18 cellular contexts compared by ENCODE assay signal in genomic region chrX:153906126-153906917, GRCh38.
DNase-seq lines count a peak whose midpoint lies in the region; ATAC-seq lines count a peak whose summit lies in the region.
"Had no signal": no experiment of that assay in that cellular context is flagged by ENCODE, and none has a peak within 500 bp of the region (broad histone marks: within the 10 kb centered on the region; RNA-seq: fewer than 3 reads in every experiment).

No MANE protein-coding gene starts in this region.

- ATAC-seq in central memory CD8-positive, alpha-beta T cell (replicated peaks; ENCODE audit: extremely low read depth, poor library complexity, severe bottlenecking), result peak; percentile 82
- ATAC-seq in stimulated activated memory B cell treated with anti-CD40 and anti-IgM and Interleukin-4, amounts not matched to agents 10 μg/mL and 1 μg/mL and 100 μg/mL, for 72 hours, result no peak
- no peak for ATAC-seq in HG02763 (IDR thresholded peaks at IDR 0.05; ENCODE audit: unreplicated experiment)
- ATAC-seq: gastroesophageal sphincter had no signal

- H3K4me1 Mint-ChIP-seq in central memory CD8-positive, alpha-beta T cell, result peaks cover 36% of the 10 kb centered on the region
- peaks cover 43% of the 10 kb centered on the region for H3K4me1 Mint-ChIP-seq in stimulated activated memory B cell treated with anti-CD40 and anti-IgM and Interleukin-4, amounts not matched to agents 10 μg/mL and 1 μg/mL and 100 μg/mL, for 72 hours

- H3K27me3 Mint-ChIP-seq in central memory CD8-positive, alpha-beta T cell, result no peaks in the 10 kb centered on the region
- H3K27me3 Mint-ChIP-seq in stimulated activated memory B cell treated with anti-CD40 and anti-IgM and Interleukin-4, amounts not matched to agents 10 μg/mL and 1 μg/mL and 100 μg/mL, for 72 hours, result no peaks in the 10 kb centered on the region

- peak overlapping the region; percentile 85 for H3K27ac Mint-ChIP-seq in central memory CD8-positive, alpha-beta T cell (ENCODE audit: low read depth)
- H3K27ac Mint-ChIP-seq in stimulated activated memory B cell treated with anti-CD40 and anti-IgM and Interleukin-4, amounts not matched to agents 10 μg/mL and 1 μg/mL and 100 μg/mL, for 72 hours, result peak overlapping the region; percentile 24
- H3K27ac Mint-ChIP-seq: nephron progenitor cell had no signal

- no peaks in the 10 kb centered on the region for H3K9me3 Mint-ChIP-seq in central memory CD8-positive, alpha-beta T cell
- H3K9me3 Mint-ChIP-seq in stimulated activated memory B cell treated with anti-CD40 and anti-IgM and Interleukin-4, amounts not matched to agents 10 μg/mL and 1 μg/mL and 100 μg/mL, for 72 hours, result no peaks in the 10 kb centered on the region
- H3K9me3 Mint-ChIP-seq: activated T-cell treated with anti-CD3 and anti-CD28 coated beads, Interleukin-2, amount 50 U/mL, for 4 hours had no signal

- DNase-seq in activated T-cell treated with anti-CD3 and anti-CD28 coated beads, Interleukin-2, amount 50 U/mL, for 1 hour, result peak; percentile 26
- no peak for DNase-seq in activated T-cell treated with anti-CD3 and anti-CD28 coated beads, Interleukin-2, amount 50 U/mL, for 48 hours
- DNase-seq in MV-4-11 (lab: John Stamatoyannopoulos, UW) (peak; percentile 34), NCI-H2196 treated with DMSO at 0.1 percent for 48 hours (lab: John Stamatoyannopoulos, UW; ENCODE audit: unreplicated experiment) (no peak)
- DNase-seq in central memory CD8-positive, alpha-beta T cell (ENCODE audit: low spot score in 2 of 2), result peak; percentile 15 to 39
- no peak for DNase-seq in stimulated activated CD4-positive, alpha-beta T cell treated with anti-CD3 and anti-CD28 coated beads, Interleukin-4, amount 100 ng/mL, for 4 hours
- DNase-seq: activated T-cell treated with anti-CD3 and anti-CD28 coated beads, Interleukin-2, amount 50 U/mL, for 4 hours; amniotic stem cell; mesendoderm; NCI-H1694; NCI-H226; nephron progenitor cell; NK-92 treated with Interleukin-12 subunit alpha and Interleukin-12 subunit beta, amount 100 ng/mL, for 24 hours; stimulated activated CD4-positive, alpha-beta T cell treated with anti-CD3 and anti-CD28 coated beads, Interleukin-2, amount 100 ng/mL, for 24 hours; uterus had no signal

- H3K36me3 Mint-ChIP-seq in central memory CD8-positive, alpha-beta T cell (ENCODE audit: insufficient read depth), result peaks cover 25% of the 10 kb centered on the region
- peaks cover 11% of the 10 kb centered on the region for H3K36me3 Mint-ChIP-seq in stimulated activated memory B cell treated with anti-CD40 and anti-IgM and Interleukin-4, amounts not matched to agents 10 μg/mL and 1 μg/mL and 100 μg/mL, for 72 hours

- H3K4me3 Mint-ChIP-seq in central memory CD8-positive, alpha-beta T cell, result peak overlapping the region; percentile 54
- no peak overlapping the region for H3K4me3 Mint-ChIP-seq in stimulated activated memory B cell treated with anti-CD40 and anti-IgM and Interleukin-4, amounts not matched to agents 10 μg/mL and 1 μg/mL and 100 μg/mL, for 72 hours
- H3K4me3 Mint-ChIP-seq: activated T-cell treated with anti-CD3 and anti-CD28 coated beads, Interleukin-2, amount 50 U/mL, for 4 hours; nephron progenitor cell had no signal

Comparison
In these comparisons a context has a peak if more than half of its experiments do, and no peak if none do; other contexts are left out.
1. DNase-seq: peak in activated T-cell treated with anti-CD3 and anti-CD28 coated beads, Interleukin-2, amount 50 U/mL, for 1 hour (single experiment), MV-4-11 (single experiment) and central memory CD8-positive, alpha-beta T cell (2 of 2); none in activated T-cell treated with anti-CD3 and anti-CD28 coated beads, Interleukin-2, amount 50 U/mL, for 48 hours (0 of 2), NCI-H2196 treated with DMSO at 0.1 percent for 48 hours (single experiment) and stimulated activated CD4-positive, alpha-beta T cell treated with anti-CD3 and anti-CD28 coated beads, Interleukin-4, amount 100 ng/mL, for 4 hours (0 of 2).